Comparison of ENCODE assay signal across 18 cellular contexts in the genomic region with DNA sequence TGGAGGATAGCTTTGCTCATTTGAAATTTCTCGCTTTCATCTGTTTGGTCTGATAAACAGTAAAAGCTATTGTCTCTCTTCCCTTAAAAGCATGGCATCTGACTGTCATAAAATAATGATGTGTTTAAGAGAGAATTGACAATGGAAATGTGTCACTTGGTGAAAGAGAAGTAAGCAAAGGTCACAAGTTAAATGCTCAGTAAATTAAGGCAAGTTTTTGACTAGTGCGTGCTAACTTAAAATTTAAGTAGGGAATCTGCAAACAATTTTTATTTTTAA.
DNase-seq lines count a peak whose midpoint lies in the region; ATAC-seq and TF ChIP-seq lines count a peak whose summit lies in the region.
"Had no signal": no experiment of that assay in that cellular context is flagged by ENCODE, and none has a peak within 500 bp of the region (broad histone marks: within the 10 kb centered on the region; RNA-seq: fewer than 3 reads in every experiment).

No MANE protein-coding gene starts in this region.

- H3K4me1 ChIP-seq in GM23338 (ENCODE audit: insufficient read depth) (peaks cover 25% of the 10 kb centered on the region), HUES64 (ENCODE audit: insufficient read depth, low read length) (peaks cover 22% of the 10 kb centered on the region), endodermal cell (ENCODE audit: control insufficient read depth, insufficient read depth, low read length) (peaks cover 6% of the 10 kb centered on the region), Peyer's patch (no peaks in the 10 kb centered on the region), stomach (no peaks in the 10 kb centered on the region)
- no peaks in the 10 kb centered on the region for H3K4me1 ChIP-seq in CD8-positive, alpha-beta memory T cell (ENCODE audit: insufficient read depth, low read length)
- H3K4me1 ChIP-seq: A549 had no signal

- H3K9me3 Mint-ChIP-seq in GM23338 (peaks cover 9% of the 10 kb centered on the region), endodermal cell (peaks cover 33% of the 10 kb centered on the region)
- H3K9me3 Mint-ChIP-seq in CD8-positive, alpha-beta memory T cell, result peaks cover 4 to 26% (median 16%) of the 10 kb centered on the region in 5 donors

- H3K79me2 ChIP-seq in GM23338 (replicated peaks; ENCODE audit: insufficient read depth) (no peaks in the 10 kb centered on the region), neural cell (replicated peaks; ENCODE audit: insufficient read depth, low read length) (no peaks in the 10 kb centered on the region)

- H3K4me1 Mint-ChIP-seq in GM23338 (peaks cover 29% of the 10 kb centered on the region), endodermal cell (peaks cover 23% of the 10 kb centered on the region)
- H3K4me1 Mint-ChIP-seq in CD8-positive, alpha-beta memory T cell, result no peaks in the 10 kb centered on the region

- H3K4me3 Mint-ChIP-seq in GM23338 (peak overlapping the region; percentile 41), endodermal cell (peak overlapping the region; percentile 15)
- H3K4me3 Mint-ChIP-seq in CD8-positive, alpha-beta memory T cell, result no peak overlapping the region
- H3K4me3 Mint-ChIP-seq: CD4-positive, alpha-beta T cell had no signal

- H3K27me3 Mint-ChIP-seq in GM23338 (ENCODE audit: insufficient read depth, low read depth, poor library complexity), result peaks cover 6% of the 10 kb centered on the region
- H3K27me3 Mint-ChIP-seq in endodermal cell (ENCODE audit: insufficient read depth), result peaks cover 12% of the 10 kb centered on the region
- no peaks in the 10 kb centered on the region for H3K27me3 Mint-ChIP-seq in CD8-positive, alpha-beta memory T cell
- H3K27me3 Mint-ChIP-seq: CD4-positive, alpha-beta T cell had no signal

- H3K27ac ChIP-seq in GM23338 (ENCODE audit: low read depth) (peak overlapping the region; percentile 23; the same call in 1 of the 2 replicates), HUES64 (ENCODE audit: low read depth, low read length) (peak overlapping the region; percentile 70; the same call in 1 of the 2 replicates), endodermal cell (ENCODE audit: low read depth, low read length) (no peak overlapping the region), neural cell (ENCODE audit: low read length) (no peak overlapping the region), Peyer's patch (no peak overlapping the region), stomach (no peak overlapping the region)
- H3K27ac ChIP-seq in CD8-positive, alpha-beta memory T cell (ENCODE audit: low read depth, low read length), result no peak overlapping the region
- H3K27ac ChIP-seq: 22Rv1, A549, C4-2B, HL-60 had no signal

- peak; percentile 21 for TF ChIP-seq EP300 in neural cell (conservative IDR thresholded peaks at IDR 0.05; ENCODE audit: poor library complexity, severe bottlenecking)
- no peak for TF ChIP-seq EP300 in stomach (IDR thresholded peaks at IDR 0.05)

- peaks cover 6% of the 10 kb centered on the region; the same call in 1 of the 2 replicates for H3K9me3 ChIP-seq in HUES64 (ENCODE audit: insufficient read depth, low read depth, low read length)
- peaks cover 26% of the 10 kb centered on the region for H3K9me3 ChIP-seq in endodermal cell (ENCODE audit: control insufficient read depth, low read length)
- no peaks in the 10 kb centered on the region for H3K9me3 ChIP-seq in neural cell (ENCODE audit: low read length)
- H3K9me3 ChIP-seq in Peyer's patch, result no peaks in the 10 kb centered on the region
- peaks cover 0 to 9% (median 5%) of the 10 kb centered on the region in 4 donors for H3K9me3 ChIP-seq in stomach
- no peaks in the 10 kb centered on the region for H3K9me3 ChIP-seq in CD8-positive, alpha-beta memory T cell (ENCODE audit: low read length)
- H3K9me3 ChIP-seq: A549, HAP-1 had no signal

- H3K36me3 Mint-ChIP-seq in GM23338 (ENCODE audit: low read depth) (peaks cover 19% of the 10 kb centered on the region), endodermal cell (ENCODE audit: low read depth) (peaks cover 19% of the 10 kb centered on the region)
- H3K36me3 Mint-ChIP-seq in CD8-positive, alpha-beta memory T cell, result no peaks in the 10 kb centered on the region

- no peak for TF ChIP-seq POLR2A in Peyer's patch (IDR thresholded peaks at IDR 0.05)
- TF ChIP-seq POLR2A in stomach (IDR thresholded peaks at IDR 0.05), result no peak

- ATAC-seq in GM23338 (no peak), HG03342 (IDR thresholded peaks at IDR 0.05; ENCODE audit: unreplicated experiment) (no peak)
- ATAC-seq: A549 had no signal

- H3K36me3 ChIP-seq in GM23338 (ENCODE audit: insufficient read depth), result no peaks in the 10 kb centered on the region
- no peaks in the 10 kb centered on the region for H3K36me3 ChIP-seq in HUES64 (ENCODE audit: insufficient read depth, low read length)
- H3K36me3 ChIP-seq in endodermal cell (ENCODE audit: control insufficient read depth, insufficient read depth, low read length), result no peaks in the 10 kb centered on the region
- no peaks in the 10 kb centered on the region for H3K36me3 ChIP-seq in neural cell (ENCODE audit: insufficient read depth, low read length)
- no peaks in the 10 kb centered on the region for H3K36me3 ChIP-seq in Peyer's patch
- H3K36me3 ChIP-seq in stomach, result no peaks in the 10 kb centered on the region
- H3K36me3 ChIP-seq in CD8-positive, alpha-beta memory T cell (ENCODE audit: insufficient read depth, low read length), result no peaks in the 10 kb centered on the region
- H3K36me3 ChIP-seq: HAP-1 had no signal

- no peaks in the 10 kb centered on the region for H3K27me3 ChIP-seq in GM23338 (ENCODE audit: insufficient read depth)
- H3K27me3 ChIP-seq in HUES64 (ENCODE audit: insufficient read depth, low read length), result no peaks in the 10 kb centered on the region
- H3K27me3 ChIP-seq in endodermal cell (ENCODE audit: control insufficient read depth, insufficient read depth, low read length, poor library complexity, severe bottlenecking), result no peaks in the 10 kb centered on the region
- H3K27me3 ChIP-seq in neural cell (ENCODE audit: insufficient read depth, low read depth, low read length), result no peaks in the 10 kb centered on the region
- no peaks in the 10 kb centered on the region for H3K27me3 ChIP-seq in Peyer's patch
- no peaks in the 10 kb centered on the region for H3K27me3 ChIP-seq in stomach
- H3K27me3 ChIP-seq in CD8-positive, alpha-beta memory T cell (ENCODE audit: insufficient read depth, low read length, poor library complexity, severe bottlenecking), result no peaks in the 10 kb centered on the region

- CTCF ChIA-PET in CD8-positive, alpha-beta memory T cell (lab: Charles Lee), result no interaction called here

- intact Hi-C loops in stomach (cut with DNase I; ENCODE audit: low total_unique reads), result no loop called here

- H3K9ac ChIP-seq in HUES64 (ENCODE audit: low read depth, low read length), result no peak overlapping the region
- H3K9ac ChIP-seq in endodermal cell (ENCODE audit: extremely low read depth, low read length, poor library complexity, severe bottlenecking), result no peak overlapping the region
- H3K9ac ChIP-seq in neural cell (ENCODE audit: low read length), result no peak overlapping the region

- TF ChIP-seq RAD21 in neural cell (conservative IDR thresholded peaks at IDR 0.05), result no peak

- H3K4me3 ChIP-seq in GM23338, result no peak overlapping the region
- H3K4me3 ChIP-seq in HUES64 (ENCODE audit: low read length), result no peak overlapping the region
- H3K4me3 ChIP-seq in endodermal cell (ENCODE audit: low read length), result no peak overlapping the region
- no peak overlapping the region for H3K4me3 ChIP-seq in neural cell (ENCODE audit: low read length)
- no peak overlapping the region for H3K4me3 ChIP-seq in Peyer's patch
- H3K4me3 ChIP-seq in stomach, result no peak overlapping the region
- H3K4me3 ChIP-seq in CD8-positive, alpha-beta memory T cell (ENCODE audit: low read length), result no peak overlapping the region
- H3K4me3 ChIP-seq: A549, HAP-1 had no signal

- TF ChIP-seq CTCF in GM23338 (conservative IDR thresholded peaks at IDR 0.05; ENCODE audit: low read depth in 2 of 2), result no peak
- TF ChIP-seq CTCF in endodermal cell (conservative IDR thresholded peaks at IDR 0.05), result no peak
- no peak for TF ChIP-seq CTCF in neural cell (IDR thresholded peaks at IDR 0.05; ENCODE audit: poor library complexity, severe bottlenecking)
- no peak for TF ChIP-seq CTCF in Peyer's patch (IDR thresholded peaks at IDR 0.05)
- TF ChIP-seq CTCF in stomach (IDR thresholded peaks at IDR 0.05), result no peak

- WGBS in HUES64, result 31% methylated on average over 1 of the region's 2 CpGs
- 22% methylated on average over 2 of the region's 2 CpGs; no CpG with 5 or more reads in 1 of the 2 experiments for WGBS in endodermal cell (ENCODE audit: insufficient coverage in 1 of 2, insufficient read length in 1 of 2), 2 experiments
- 87 to 95% (median 93%) methylated on average over 2 of the region's 2 CpGs for WGBS in stomach, 5 donors

- POLR2A ChIA-PET in CD8-positive, alpha-beta memory T cell (lab: Charles Lee), result no interaction called here

- H3K27ac Mint-ChIP-seq in GM23338, result peak overlapping the region; percentile 91
- peak overlapping the region; percentile 48 for H3K27ac Mint-ChIP-seq in endodermal cell
- no peak overlapping the region for H3K27ac Mint-ChIP-seq in CD8-positive, alpha-beta memory T cell
- H3K27ac Mint-ChIP-seq: CD4-positive, alpha-beta T cell had no signal

- H3K9me2 ChIP-seq in GM23338 (ENCODE audit: insufficient read depth) (no peaks in the 10 kb centered on the region; the same call in 1 of the 2 replicates), neural cell (ENCODE audit: insufficient read depth, low read length) (no peaks in the 10 kb centered on the region)

- no peaks in the 10 kb centered on the region for H3F3A ChIP-seq in GM23338 (replicated peaks; ENCODE audit: low read depth)
- no peaks in the 10 kb centered on the region for H3F3A ChIP-seq in neural cell (ENCODE audit: insufficient read depth, low read length, poor library complexity, severe bottlenecking)

- H4K20me1 ChIP-seq in GM23338 (replicated peaks; ENCODE audit: insufficient read depth) (no peaks in the 10 kb centered on the region), neural cell (ENCODE audit: insufficient read depth) (no peaks in the 10 kb centered on the region)

- DNase-seq in GM23338 (ENCODE audit: low spot score) (no peak), endodermal cell (no peak), Peyer's patch (no peak), stomach (no peak)
- no peak for DNase-seq in CD8-positive, alpha-beta memory T cell
- DNase-seq: AML-193; CD4-positive, alpha-beta T cell; DMS79 treated with DMSO at 0.1 percent for 48 hours; GF-D8; GOT3 had no signal

- H2AFZ ChIP-seq in GM23338 (no peak overlapping the region), neural cell (ENCODE audit: low read depth, low read length) (no peak overlapping the region)

- H3K4me2 ChIP-seq in GM23338 (0 out of 2 replicates have a peak overlapping the region, but pooled peaks have one; percentile 3), neural cell (ENCODE audit: low read length) (no peak overlapping the region)
- H3K4me2 ChIP-seq: A549 had no signal

TF ChIP-seq in GM23338, 12 proteins besides CTCF, POLR2A, EP300 and RAD21 (continues in another document):
- no peak for TF ChIP-seq STAT1 (IDR thresholded peaks at IDR 0.05; ENCODE audit: unreplicated experiment)
- TF ChIP-seq EZH2phosphoT487 (IDR thresholded peaks at IDR 0.05; ENCODE audit: unreplicated experiment), result no peak
- no peak for TF ChIP-seq NANOG (IDR thresholded peaks at IDR 0.05; ENCODE audit: borderline replicate concordance)

Comparison
In these comparisons a context has a peak if more than half of its experiments do, and no peak if none do; other contexts are left out.
1. H3K27ac ChIP-seq: peak in GM23338 (single experiment) and HUES64 (single experiment); none in endodermal cell (single experiment), neural cell (single experiment), Peyer's patch (0 of 4), stomach (0 of 5) and CD8-positive, alpha-beta memory T cell (single experiment).
2. H3K27ac Mint-ChIP-seq: peak in GM23338 (single experiment) and endodermal cell (single experiment); none in CD8-positive, alpha-beta memory T cell (0 of 8).
3. H3K4me3 Mint-ChIP-seq: peak in GM23338 (single experiment) and endodermal cell (single experiment); none in CD8-positive, alpha-beta memory T cell (0 of 7).